8 cellular contexts compared by ENCODE assay signal in the genomic region with DNA sequence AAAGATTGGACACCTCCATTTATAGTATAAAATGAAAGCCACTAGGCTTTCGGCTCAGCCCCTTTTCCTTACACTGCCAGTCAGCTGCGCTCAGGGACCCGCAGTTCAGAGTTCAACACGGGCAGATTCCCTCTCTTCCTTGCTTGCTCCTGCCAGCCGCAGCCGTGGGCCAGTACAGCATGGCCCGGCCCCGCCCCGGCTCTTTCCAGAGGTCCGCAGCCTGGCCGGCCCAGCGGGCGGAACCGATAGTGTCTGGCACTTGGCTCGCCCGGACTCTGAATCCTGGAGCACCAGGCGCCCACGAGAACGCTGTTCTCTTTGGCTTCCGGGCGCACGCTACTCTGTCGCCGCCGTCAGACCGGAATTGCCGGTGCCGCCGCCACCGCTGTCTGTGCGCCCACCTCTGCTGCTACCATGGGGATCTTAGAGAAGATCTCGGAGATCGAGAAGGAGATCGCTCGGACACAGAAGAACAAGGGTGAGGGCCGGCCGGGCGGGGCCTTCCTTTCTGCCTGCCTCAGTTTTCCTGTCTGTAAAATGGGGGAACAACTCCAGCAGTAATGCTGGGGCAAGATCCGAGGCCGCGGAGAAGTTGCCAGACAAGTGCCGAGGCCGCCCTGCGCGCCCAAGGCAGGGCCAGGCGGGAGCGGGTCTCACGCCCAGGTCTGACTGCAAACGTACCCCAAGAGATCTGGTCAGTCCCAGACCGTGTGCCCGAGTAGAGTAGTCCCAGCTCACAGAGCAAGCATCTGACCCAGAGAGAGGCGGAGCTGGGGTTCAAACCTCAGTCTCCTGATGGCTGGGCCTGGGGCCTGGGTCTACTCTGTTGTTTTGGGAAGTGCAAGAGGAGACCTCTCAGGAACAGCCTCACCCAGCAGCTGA. TPM values are rescaled to one million over a fixed set of nuclear protein-coding genes. Genes with fewer than 3 reads are reported as not detected.
DNase-seq lines count a peak whose midpoint lies in the region; ATAC-seq and TF ChIP-seq lines count a peak whose summit lies in the region.

A gene with protein sequence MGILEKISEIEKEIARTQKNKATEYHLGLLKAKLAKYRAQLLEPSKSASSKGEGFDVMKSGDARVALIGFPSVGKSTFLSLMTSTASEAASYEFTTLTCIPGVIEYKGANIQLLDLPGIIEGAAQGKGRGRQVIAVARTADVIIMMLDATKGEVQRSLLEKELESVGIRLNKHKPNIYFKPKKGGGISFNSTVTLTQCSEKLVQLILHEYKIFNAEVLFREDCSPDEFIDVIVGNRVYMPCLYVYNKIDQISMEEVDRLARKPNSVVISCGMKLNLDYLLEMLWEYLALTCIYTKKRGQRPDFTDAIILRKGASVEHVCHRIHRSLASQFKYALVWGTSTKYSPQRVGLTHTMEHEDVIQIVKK (plus strand): TSS at position 339 of the 882 bp plus-strand sequence. CDS start 76 bp downstream, at position 415.

- in situ Hi-C loops in Caki2 (cut with HindIII; ENCODE audit: low pct_unique_long_range_greater_than_20kb, low sequenced_read_pairs) = no loop called here

- WGBS in HUES64 = 2% methylated on average over 52 of the region's 52 CpGs

- peak; percentile 95 for ATAC-seq in GM21423 (IDR thresholded peaks at IDR 0.05; ENCODE audit: unreplicated experiment)

- H3K36me3 ChIP-seq in HUES64 (ENCODE audit: insufficient read depth, low read length) = peaks cover 11% of the 10 kb centered on the region

- no peaks in the 10 kb centered on the region for H3K4me1 ChIP-seq in HUES64 (ENCODE audit: insufficient read depth, low read length)
- H3K4me1 ChIP-seq in mononuclear cell (ENCODE audit: insufficient read depth, low read length) = peaks cover 24% of the 10 kb centered on the region

- H3K4me3 ChIP-seq in HUES64 (ENCODE audit: low read length) = peak within 1 kb of the TSS; percentile 94
- H3K4me3 ChIP-seq in epithelial cell of esophagus (ENCODE audit: low read length) = peak within 1 kb of the TSS; percentile 99
- peak within 1 kb of the TSS; percentile 94 for H3K4me3 ChIP-seq in mononuclear cell (ENCODE audit: low read length)

- H3K9me3 ChIP-seq in HUES64 (ENCODE audit: insufficient read depth, low read depth, low read length) (no peaks in the 10 kb centered on the region), mononuclear cell (ENCODE audit: low read depth, low read length) (no peaks in the 10 kb centered on the region)

- TF ChIP-seq CTCF in epithelial cell of esophagus (IDR thresholded peaks at IDR 0.05; ENCODE audit: insufficient read depth, low read depth, low read length, missing control alignments) = no peak

- peak within 1 kb of the TSS; percentile 85 for H3K9ac ChIP-seq in HUES64 (ENCODE audit: low read depth, low read length)

- H3K27me3 ChIP-seq in HUES64 (ENCODE audit: insufficient read depth, low read length) (no peaks in the 10 kb centered on the region), mononuclear cell (ENCODE audit: insufficient read depth, low read length) (no peaks in the 10 kb centered on the region)

- H3K27ac ChIP-seq in HUES64 (ENCODE audit: low read depth, low read length) = peak within 1 kb of the TSS; percentile 64; the same call in 1 of the 2 replicates

- peak; percentile 86 for DNase-seq in Caki2 (ENCODE audit: low read depth)
- DNase-seq in OCI-M1 (lab: John Stamatoyannopoulos, UW) = peak; percentile 89
- peak; percentile 89 for DNase-seq in activated T-cell treated with anti-CD3 and anti-CD28 coated beads for 24 hours (ENCODE audit: low read depth)
- DNase-seq in epithelial cell of esophagus (ENCODE audit: low read depth) = peak; percentile 90
- DNase-seq in stimulated activated CD8-positive, alpha-beta memory T cell treated with anti-CD3 and anti-CD28 coated beads, Interleukin-2, amount 100 ng/mL, for 48 hours (ENCODE audit: low read depth in 2 of 2) = peak; percentile 83 to 87

RNA-seq across cellular contexts. Expression of the gene that starts here (rescaled TPM):
- 33.4 and 56.6 TPM in 2 replicates for total RNA-seq in Caki2 (2014; rRNA removed; shearing (Covaris generic); ENCODE audit: low replicate concordance)
- polyA plus RNA-seq in HUES64 (2013, experiment 1 of 2) = 30.7 TPM
- 31.7 TPM for polyA plus RNA-seq in HUES64 (2013, experiment 2 of 2)
- 32.5 TPM for total RNA-seq in mononuclear cell

Comparison
In these comparisons a context has a peak if more than half of its experiments do, and no peak if none do; other contexts are left out.
1. Peak in every context shown above with its lines: DNase-seq, ATAC-seq, H3K4me3 ChIP-seq and H3K27ac ChIP-seq.